14 cellular contexts compared by ENCODE assay signal in the genomic region with DNA sequence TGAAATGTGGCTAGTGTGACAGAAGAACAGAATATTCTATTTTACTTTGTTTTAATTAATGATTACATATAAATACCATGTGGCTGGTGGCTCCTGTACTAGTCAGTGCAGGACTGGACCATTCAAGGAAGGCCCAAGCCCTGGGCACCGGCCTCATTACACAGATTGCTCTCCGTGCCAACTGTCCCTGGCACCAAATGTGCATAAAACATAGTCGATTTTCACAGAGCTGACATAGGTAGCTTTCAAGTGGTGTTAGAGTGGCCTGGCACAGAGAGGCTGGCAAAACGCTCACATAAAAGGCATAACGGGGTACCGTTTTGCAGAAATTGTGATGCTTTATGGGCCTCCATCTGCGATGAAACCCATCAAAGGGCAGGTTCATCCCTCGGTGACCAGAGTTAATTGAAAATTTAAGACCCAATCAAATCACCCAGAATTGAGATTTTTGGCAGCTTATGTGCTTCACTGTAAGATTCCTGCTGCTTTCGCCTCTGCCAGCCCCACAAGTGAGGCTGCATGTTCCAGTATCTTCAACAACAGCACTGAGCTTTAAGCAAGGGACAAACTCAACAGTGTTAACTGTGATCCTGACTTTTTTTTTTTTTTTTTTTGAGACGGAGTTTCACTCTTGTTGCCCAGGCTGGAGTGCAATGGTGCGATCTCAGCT. TPM values are rescaled to one million over a fixed set of nuclear protein-coding genes. Genes with fewer than 3 reads are reported as not detected.
DNase-seq lines count a peak whose midpoint lies in the region; ATAC-seq and TF ChIP-seq lines count a peak whose summit lies in the region.
"Had no signal": no experiment of that assay in that cellular context is flagged by ENCODE, and none has a peak within 500 bp of the region (broad histone marks: within the 10 kb centered on the region; RNA-seq: fewer than 3 reads in every experiment).

No MANE protein-coding gene starts in this region.

- H3F3A ChIP-seq in OCI-LY1 (ENCODE audit: insufficient read depth, low read length) = no peaks in the 10 kb centered on the region

- peaks cover 95% of the 10 kb centered on the region for H3K4me1 ChIP-seq in Karpas-422 (ENCODE audit: low read length)
- H3K4me1 ChIP-seq in OCI-LY1 (ENCODE audit: insufficient read depth, low read length, severe bottlenecking) = peaks cover 80% of the 10 kb centered on the region
- H3K4me1 ChIP-seq: HAP-1 had no signal

- peaks cover 94% of the 10 kb centered on the region for H3K36me3 Mint-ChIP-seq in activated T-helper 17 cell treated with anti-CD3 and anti-CD28 coated beads, Interleukin-2, amount 50 U/mL, for 72 hours (ENCODE audit: low read depth)
- H3K36me3 Mint-ChIP-seq in glutamatergic neuron (ENCODE audit: unreplicated experiment) = peaks cover 12% of the 10 kb centered on the region

- H3K79me2 ChIP-seq in Karpas-422 (ENCODE audit: low read length) (peaks cover 100% of the 10 kb centered on the region), OCI-LY1 (ENCODE audit: insufficient read depth, low read length) (peaks cover 93% of the 10 kb centered on the region)

- H3K36me3 ChIP-seq in Karpas-422 (ENCODE audit: insufficient read depth, low read length) = peaks cover 84% of the 10 kb centered on the region
- H3K36me3 ChIP-seq in OCI-LY1 (ENCODE audit: insufficient read depth, low read length) = peaks cover 92% of the 10 kb centered on the region
- H3K36me3 ChIP-seq: HAP-1 had no signal

- H3K27ac Mint-ChIP-seq in activated T-helper 17 cell treated with anti-CD3 and anti-CD28 coated beads, Interleukin-2, amount 50 U/mL, for 72 hours = no peak overlapping the region
- H3K27ac Mint-ChIP-seq in glutamatergic neuron (ENCODE audit: unreplicated experiment) = no peak overlapping the region
- H3K27ac Mint-ChIP-seq: CD14-positive monocyte had no signal

- H3K4me2 ChIP-seq in Karpas-422 (ENCODE audit: low read depth, low read length, poor library complexity, severe bottlenecking) (no peak overlapping the region), OCI-LY1 (ENCODE audit: low read length) (no peak overlapping the region)

- H3K27ac ChIP-seq in Karpas-422 (ENCODE audit: low read length) (peak overlapping the region; percentile 86), OCI-LY1 (ENCODE audit: low read depth, low read length, poor library complexity, severe bottlenecking) (peak overlapping the region; percentile 90)

- H3K27me3 ChIP-seq in Karpas-422 (ENCODE audit: low read length) (no peaks in the 10 kb centered on the region), OCI-LY1 (ENCODE audit: insufficient read depth, low read length) (no peaks in the 10 kb centered on the region)

- peak; percentile 5 for DNase-seq in DMS79 treated with DMSO at 0.1 percent for 48 hours (lab: John Stamatoyannopoulos, UW)
- DNase-seq in DMS79 (lab: John Stamatoyannopoulos, UW) = no peak
- no peak for DNase-seq in Karpas-422
- no peak for DNase-seq in glutamatergic neuron
- DNase-seq: DMS53, EL, GDM1, GOT3 had no signal

- TF ChIP-seq CTCF in OCI-LY1 (IDR thresholded peaks at IDR 0.05; ENCODE audit: low read length) = no peak
- no peak for TF ChIP-seq CTCF in glutamatergic neuron (IDR thresholded peaks at IDR 0.05; ENCODE audit: partially characterized antibody, unreplicated experiment)

- ATAC-seq in activated T-helper 17 cell treated with anti-CD3 and anti-CD28 coated beads, Interleukin-2, amount 50 U/mL, for 72 hours (replicated peaks) = no peak
- no peak for ATAC-seq in HG03442 (IDR thresholded peaks at IDR 0.05; ENCODE audit: unreplicated experiment)
- ATAC-seq: HepG2 had no signal

- H3K9me3 ChIP-seq in Karpas-422 (ENCODE audit: low read length) (no peaks in the 10 kb centered on the region), OCI-LY1 (ENCODE audit: low read length) (no peaks in the 10 kb centered on the region)
- H3K9me3 ChIP-seq: HAP-1 had no signal

- H3K9me3 Mint-ChIP-seq in activated T-helper 17 cell treated with anti-CD3 and anti-CD28 coated beads, Interleukin-2, amount 50 U/mL, for 72 hours = no peaks in the 10 kb centered on the region
- peaks cover 5% of the 10 kb centered on the region for H3K9me3 Mint-ChIP-seq in glutamatergic neuron (ENCODE audit: unreplicated experiment)

- H3K9me2 ChIP-seq in Karpas-422 (replicated peaks; ENCODE audit: insufficient read depth, low read length) (no peaks in the 10 kb centered on the region), OCI-LY1 (ENCODE audit: low read depth, low read length) (no peaks in the 10 kb centered on the region)

- H3K4me3 ChIP-seq in Karpas-422 (ENCODE audit: low read length) = no peak overlapping the region
- H3K4me3 ChIP-seq in OCI-LY1 (ENCODE audit: low read depth, low read length, poor library complexity, severe bottlenecking) = no peak overlapping the region
- H3K4me3 ChIP-seq: HAP-1 had no signal

- H3K9ac ChIP-seq in Karpas-422 (ENCODE audit: low read length) (no peak overlapping the region), OCI-LY1 (ENCODE audit: low read length) (no peak overlapping the region)

- H4K20me1 ChIP-seq in Karpas-422 (ENCODE audit: insufficient read depth, low read depth, low read length) = no peaks in the 10 kb centered on the region; the same call in 1 of the 2 replicates
- no peaks in the 10 kb centered on the region for H4K20me1 ChIP-seq in OCI-LY1 (ENCODE audit: insufficient read depth, low read length)

- H3K4me3 Mint-ChIP-seq in activated T-helper 17 cell treated with anti-CD3 and anti-CD28 coated beads, Interleukin-2, amount 50 U/mL, for 72 hours = no peak overlapping the region
- H3K4me3 Mint-ChIP-seq in glutamatergic neuron (ENCODE audit: unreplicated experiment) = no peak overlapping the region
- H3K4me3 Mint-ChIP-seq: CD14-positive monocyte had no signal

- H3K27me3 Mint-ChIP-seq in activated T-helper 17 cell treated with anti-CD3 and anti-CD28 coated beads, Interleukin-2, amount 50 U/mL, for 72 hours = no peaks in the 10 kb centered on the region
- H3K27me3 Mint-ChIP-seq in glutamatergic neuron (ENCODE audit: unreplicated experiment) = peaks cover 2% of the 10 kb centered on the region

- H2AFZ ChIP-seq in Karpas-422 (ENCODE audit: low read length) (no peak overlapping the region), OCI-LY1 (ENCODE audit: low read length) (no peak overlapping the region)

- H3K4me1 Mint-ChIP-seq in activated T-helper 17 cell treated with anti-CD3 and anti-CD28 coated beads, Interleukin-2, amount 50 U/mL, for 72 hours = peaks cover 60% of the 10 kb centered on the region
- H3K4me1 Mint-ChIP-seq in glutamatergic neuron (ENCODE audit: low read depth, unreplicated experiment) = peaks cover 5% of the 10 kb centered on the region

RNA-seq across cellular contexts. Expression of a gene that starts 25.9 kb away (rescaled TPM):
- total RNA-seq in Karpas-422 (2014; rRNA removed; shearing (Covaris generic); ENCODE audit: low replicate concordance) = 291 and 375 TPM in 2 replicates
- 100 to 1,000 TPM; 112 to 139 TPM for total RNA-seq in activated T-helper 17 cell treated with anti-CD3 and anti-CD28 coated beads, Interleukin-2, amount 50 U/mL, for 72 hours
- total RNA-seq in glutamatergic neuron (ENCODE audit: unreplicated experiment) = 6.4 TPM
- total RNA-seq: HepG2 had no signal

Comparison
In these comparisons a context has a peak if more than half of its experiments do, and no peak if none do; other contexts are left out.
1. RNA of a gene that starts 25.9 kb away (total RNA-seq): 291 to 375 TPM in Karpas-422 and 112 to 139 TPM in activated T-helper 17 cell treated with anti-CD3 and anti-CD28 coated beads, Interleukin-2, amount 50 U/mL, for 72 hours; 6.4 TPM in glutamatergic neuron (single experiment); every median in the first group is over 10 times any median in the second.